Comparison of ENCODE assay signal across 11 cellular contexts in the genomic region with DNA sequence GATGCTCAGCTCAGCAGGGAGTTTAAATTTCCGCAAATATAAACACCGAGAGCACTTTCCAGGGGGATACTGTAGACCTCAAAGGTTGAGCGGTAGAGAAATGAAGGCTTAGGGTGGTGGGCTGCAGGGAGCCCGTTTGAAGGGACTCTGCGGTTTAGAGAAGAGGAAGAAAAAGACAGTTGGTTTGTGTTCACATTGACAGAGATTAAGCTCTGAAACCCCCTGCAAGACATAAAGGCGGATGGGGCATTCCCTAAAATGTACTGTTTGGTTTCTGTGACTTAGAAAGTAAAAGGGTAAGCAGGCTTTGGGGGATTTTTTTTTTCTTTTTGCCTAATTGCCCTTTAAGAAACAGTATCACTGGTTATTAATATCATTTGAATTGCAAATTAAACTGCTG. TPM values are rescaled to one million over a fixed set of nuclear protein-coding genes. Genes with fewer than 3 reads are reported as not detected.
A peak's percentile ranks its signal among the peaks of the same experiment; 100 is the strongest.
DNase-seq lines count a peak whose midpoint lies in the region; ATAC-seq, FAIRE-seq and TF ChIP-seq lines count a peak whose summit lies in the region.
"Had no signal": no experiment of that assay in that cellular context is flagged by ENCODE, and none has a peak within 500 bp of the region (broad histone marks: within the 10 kb centered on the region; RNA-seq: fewer than 3 reads in every experiment).

No MANE protein-coding gene starts in this region.

- TF ChIP-seq RAD21 in H1 (IDR thresholded peaks at IDR 0.05 in 1 of 2, conservative IDR thresholded peaks at IDR 0.05 in 1 of 2; ENCODE audit: low read depth in 2 of 2, low read length in 2 of 2): no peak

- DNase-seq in H1 (ENCODE audit: low read depth in 1 of 2, low spot score in 2 of 2): no peak
- no peak for DNase-seq in mucosa of gallbladder (ENCODE audit: low spot score)
- DNase-seq: activated T-cell treated with anti-CD3 and anti-CD28 coated beads, Interleukin-2, amount 50 U/mL, for 4 hours; CD8-positive, alpha-beta T cell; NCI-H2171 treated with DMSO at 0.1 percent for 48 hours had no signal

- POLR2A ChIA-PET in H1 (lab: Charles Lee; ENCODE audit: partially characterized antibody): interaction anchor here (1.4 to 3.4 kb wide), 2 partner anchors 9 to 26 kb away, joined by 3 to 11 read pairs; no protein-coding TSS in a partner anchor

- no peak for TF ChIP-seq CTCF in GM12875 (IDR thresholded peaks at IDR 0.05; ENCODE audit: borderline replicate concordance, insufficient read depth, low read depth, low read length)
- TF ChIP-seq CTCF in H1 (IDR thresholded peaks at IDR 0.05; ENCODE audit: control extremely low read depth in 1 of 3, insufficient read depth in 1 of 3, low read depth in 1 of 3, low read length in 3 of 3): no peak

- peaks cover 16% of the 10 kb centered on the region; the same call in 1 of the 2 replicates for H3K23me2 ChIP-seq in H1 (ENCODE audit: low read depth, low read length)

- H3K27me3 ChIP-seq in H1 (replicated peaks in 1 of 4; ENCODE audit: control insufficient read depth in 3 of 4, extremely low read depth in 1 of 4, insufficient read depth in 3 of 4, low read length in 3 of 4): peaks cover 1 to 20% (median 17%) of the 10 kb centered on the region in 4 experiments
- no peaks in the 10 kb centered on the region for H3K27me3 ChIP-seq in neuron (ENCODE audit: insufficient read depth, low read length)

- no peak overlapping the region for H3K56ac ChIP-seq in H1 (replicated peaks; ENCODE audit: insufficient read length, low read depth, low read length)

- no peaks in the 10 kb centered on the region for H3K36me3 ChIP-seq in H1 (ENCODE audit: control insufficient read depth in 2 of 4, insufficient read depth in 4 of 4, low read length in 3 of 4)
- peaks cover 13% of the 10 kb centered on the region for H3K36me3 ChIP-seq in neuron (ENCODE audit: insufficient read depth, low read length)

- peaks cover 0 to 11% of the 10 kb centered on the region in 2 experiments; a peak in 2 of 4 replicates for H3K79me2 ChIP-seq in H1 (ENCODE audit: control insufficient read depth in 1 of 2, insufficient read depth in 2 of 2, low read length in 2 of 2)

- H2BK12ac ChIP-seq in H1 (ENCODE audit: low read depth, low read length): 0 out of 2 replicates have a peak overlapping the region, but pooled peaks have one; percentile 43

- H4K20me1 ChIP-seq in H1 (replicated peaks in 1 of 2; ENCODE audit: control insufficient read depth in 1 of 2, insufficient read depth in 2 of 2, low read length in 2 of 2): no peaks in the 10 kb centered on the region

- no peak for TF ChIP-seq POLR2A in H1 (IDR thresholded peaks at IDR 0.05; ENCODE audit: control extremely low read depth in 1 of 2, low read depth in 2 of 2, low read length in 2 of 2)

- TF ChIP-seq EP300 in H1 (IDR thresholded peaks at IDR 0.05; ENCODE audit: borderline replicate concordance in 1 of 2, low read depth in 2 of 2, low read length in 2 of 2): no peak

- H3K4me3 ChIP-seq in GM12875 (ENCODE audit: low read depth, low read length) (peak overlapping the region; percentile 54), H1 (ENCODE audit: extremely low read depth in 1 of 4, insufficient read depth in 2 of 4, low read depth in 3 of 4, low read length in 4 of 4) (peak overlapping the region; percentile 71 to 88 (median 71)), neuron (ENCODE audit: low read length) (peak overlapping the region; percentile 89)

- no peak overlapping the region for H2BK120ac ChIP-seq in H1 (replicated peaks; ENCODE audit: low read depth, low read length)

- H3K4ac ChIP-seq in H1 (replicated peaks; ENCODE audit: insufficient read length, low read depth, low read length): no peak overlapping the region

- H2AK5ac ChIP-seq in H1 (ENCODE audit: low read depth, low read length): no peak overlapping the region

- H3K14ac ChIP-seq in H1 (ENCODE audit: insufficient read length): no peak overlapping the region

- no peak overlapping the region for H3K23ac ChIP-seq in H1 (ENCODE audit: insufficient read length)

- H2BK15ac ChIP-seq in H1 (ENCODE audit: low read length): no peak overlapping the region

- CTCF ChIA-PET in H1 (lab: Charles Lee; ENCODE audit: partially characterized antibody): interaction anchor here (0.6 to 1.7 kb wide), 5 partner anchors 8 to 514 kb away, joined by 3 to 6 read pairs (median 3); no protein-coding TSS in a partner anchor

- H3K4me2 ChIP-seq in H1 (ENCODE audit: insufficient read depth in 1 of 2, low read depth in 2 of 2, low read length in 2 of 2): peak overlapping the region; percentile 81 to 87

- H2AFZ ChIP-seq in H1 (ENCODE audit: low read length): no peak overlapping the region
- no peak overlapping the region for H2AFZ ChIP-seq in neuron (ENCODE audit: low read depth, low read length)

- H4K5ac ChIP-seq in H1 (ENCODE audit: insufficient read length, low read depth, low read length): no peak overlapping the region

- H4K8ac ChIP-seq in H1 (ENCODE audit: extremely low read depth, insufficient read depth, low read length): no peak overlapping the region

- H3K9me3 ChIP-seq in H1 (ENCODE audit: insufficient read depth in 2 of 2, low read depth in 1 of 2, low read length in 1 of 2) (no peaks in the 10 kb centered on the region), neuron (ENCODE audit: low read length) (no peaks in the 10 kb centered on the region)

- ATAC-seq in HG02981 (IDR thresholded peaks at IDR 0.05; ENCODE audit: unreplicated experiment): peak; percentile 50
- ATAC-seq in GM18520 (IDR thresholded peaks at IDR 0.05; ENCODE audit: unreplicated experiment): no peak
- no peak for ATAC-seq in GM21786 (IDR thresholded peaks at IDR 0.05; ENCODE audit: unreplicated experiment)
- no peak for ATAC-seq in HG03097 (IDR thresholded peaks at IDR 0.05; ENCODE audit: low FRiP score, unreplicated experiment)
- ATAC-seq: CD8-positive, alpha-beta T cell had no signal

- no peak overlapping the region for H3K27ac ChIP-seq in H1 (ENCODE audit: low read depth, low read length)

- H3K18ac ChIP-seq in H1 (ENCODE audit: extremely low read depth, low read length): no peak overlapping the region

- H4K91ac ChIP-seq in H1 (replicated peaks; ENCODE audit: insufficient read length, low read length): no peak overlapping the region

- H3K4me1 ChIP-seq in H1 (replicated peaks in 1 of 4; ENCODE audit: control insufficient read depth in 3 of 4, insufficient read depth in 4 of 4, low read length in 3 of 4): peaks cover 15 to 27% (median 16%) of the 10 kb centered on the region in 4 experiments
- peaks cover 60% of the 10 kb centered on the region for H3K4me1 ChIP-seq in neuron (ENCODE audit: insufficient read depth, low read length)

- peaks cover 5% of the 10 kb centered on the region; the same call in 1 of the 2 replicates for H3K79me1 ChIP-seq in H1 (ENCODE audit: low read depth, low read length)

- WGBS in H1 (ENCODE audit: extremely low coverage in 1 of 2, insufficient coverage in 1 of 2, insufficient read length in 1 of 2, insufficient replicate concordance in 2 of 2, low coverage in 1 of 2, low lambda C conversion rate in 2 of 2, missing lambda C conversion rate in 1 of 2), 2 experiments: 12% methylated on average over 6 of the region's 6 CpGs; no CpG with 5 or more reads in 1 of the 2 experiments

- FAIRE-seq in H1 (lab: Jason Lieb, UNC): no peak

- peak overlapping the region in 1 of 4 experiments; percentile 34; a peak in 1 of 7 replicates for H3K9ac ChIP-seq in H1 (replicated peaks in 1 of 4; ENCODE audit: extremely low read depth in 1 of 4, low read depth in 3 of 4, low read length in 3 of 4)

- H2BK20ac ChIP-seq in H1 (ENCODE audit: low read length): no peak overlapping the region

- no peak overlapping the region for H2BK5ac ChIP-seq in H1 (ENCODE audit: low read depth, low read length)

TF ChIP-seq in H1, 55 proteins besides CTCF, POLR2A, EP300 and RAD21:
- TF ChIP-seq JUN (IDR thresholded peaks at IDR 0.05; ENCODE audit: low read depth, low read length): no peak
- TF ChIP-seq KDM5A (IDR thresholded peaks at IDR 0.05; ENCODE audit: low read length): no peak
- TF ChIP-seq TBP (IDR thresholded peaks at IDR 0.05; ENCODE audit: low read depth, low read length): no peak

RNA-seq across cellular contexts. Expression of a gene that starts 1.3 kb away (rescaled TPM):
- 10.6 and 11.8 TPM in 2 replicates for total RNA-seq in H1 (2021; fragmentation: NEBNext Ultra II Directional; extraction: Animal tissue kit (Norgen Biotek cat#: 25700))
- 3.7 and 5.0 TPM in 2 replicates for polyA plus RNA-seq in H1 (2011; rRNA removed)
- polyA plus RNA-seq in H1 (2011; cell fraction: cytosol; rRNA removed): 4.4 TPM
- 6.7 TPM for polyA plus RNA-seq in H1 (2011; cell fraction: nucleus; rRNA removed)
- 6.4 to 7.4 TPM (median 6.8 TPM) in 4 replicates for polyA plus RNA-seq in H1 (2012, experiment 1 of 2)
- polyA plus RNA-seq in H1 (2012, experiment 2 of 2): 4.9 TPM
- 6.0 TPM for polyA plus RNA-seq in H1 (2013, experiment 1 of 2)
- polyA plus RNA-seq in H1 (2013, experiment 2 of 2): 6.3 TPM
- 3.5 and 3.8 TPM in 2 replicates for polyA minus RNA-seq in H1 (2011; rRNA and poly(A)+ RNA removed)
- 5.4 TPM for polyA minus RNA-seq in H1 (2011; cell fraction: cytosol; rRNA and poly(A)+ RNA removed)
- 7.0 TPM for polyA minus RNA-seq in H1 (2011; cell fraction: nucleus; rRNA and poly(A)+ RNA removed)
- total RNA-seq in mucosa of gallbladder: 10.2 TPM
